ENCODE assay signal across 8 cellular contexts in genomic region chr16:4802659-4803287, GRCh38. TPM values are rescaled to one million over a fixed set of nuclear protein-coding genes. Genes with fewer than 3 reads are reported as not detected.
DNase-seq lines count a peak whose midpoint lies in the region; ATAC-seq, FAIRE-seq and TF ChIP-seq lines count a peak whose summit lies in the region.

No MANE protein-coding gene starts in this region.

- H3K9me3 ChIP-seq in OCI-LY7 (ENCODE audit: low read length) = no peaks in the 10 kb centered on the region

- peak; percentile 94 for DNase-seq in D721Med (ENCODE audit: insufficient read length, low spot score)
- DNase-seq in HuH-7.5 (ENCODE audit: low spot score) = peak; percentile 94
- peak; percentile 91 for DNase-seq in OCI-LY7 (ENCODE audit: low spot score)
- peak; percentile 86 for DNase-seq in activated T-cell treated with anti-CD3 and anti-CD28 coated beads for 48 hours (ENCODE audit: low read depth)
- peak; percentile 27 for DNase-seq in epithelial cell of proximal tubule (ENCODE audit: low read depth)
- DNase-seq in mucosa of gallbladder (ENCODE audit: low spot score) = peak; percentile 93
- DNase-seq in stimulated activated CD8-positive, alpha-beta memory T cell treated with anti-CD3 and anti-CD28 coated beads, Interleukin-4, amount 100 ng/mL, for 1 hour (ENCODE audit: low read depth in 2 of 2, low spot score in 1 of 2) = peak; percentile 72

- TF ChIP-seq CTCF in D721Med (IDR thresholded peaks at IDR 0.05; ENCODE audit: insufficient read depth, missing control alignments) (no peak), OCI-LY7 (conservative IDR thresholded peaks at IDR 0.05; ENCODE audit: low read length) (no peak), epithelial cell of proximal tubule (conservative IDR thresholded peaks at IDR 0.05; ENCODE audit: low read depth, low read length) (no peak)

- H3K36me3 ChIP-seq in OCI-LY7 (ENCODE audit: insufficient read depth, low read length) = peaks cover 33% of the 10 kb centered on the region

- peaks cover 26% of the 10 kb centered on the region for H3K4me1 ChIP-seq in OCI-LY7 (ENCODE audit: insufficient read depth, low read length, poor library complexity, severe bottlenecking)

- FAIRE-seq in D721Med (lab: Jason Lieb, UNC) = no peak

- CTCF ChIA-PET in OCI-LY7 (lab: Charles Lee; ENCODE audit: unreplicated experiment) = interaction anchor here (0.6 to 1.2 kb wide), 2 partner anchors 68 to 107 kb away, joined by 3 read pairs; partner anchors contain the start of gene DNAAF8

- BruUV-seq in OCI-LY7 (replicated peaks; lab: Mats Ljungman, UMichigan) = no TSS peak

- H3K4me3 ChIP-seq in OCI-LY7 (ENCODE audit: low read depth, low read length, poor library complexity, severe bottlenecking) (peak overlapping the region; percentile 78), epithelial cell of proximal tubule (ENCODE audit: low read depth, low read length) (peak overlapping the region; percentile 72)

- H3K9me2 ChIP-seq in OCI-LY7 (ENCODE audit: insufficient read depth, low read length) = no peaks in the 10 kb centered on the region

- H4K20me1 ChIP-seq in OCI-LY7 (ENCODE audit: insufficient read depth, low read length) = no peaks in the 10 kb centered on the region

- peak overlapping the region; percentile 99 for H3K4me2 ChIP-seq in OCI-LY7 (ENCODE audit: low read length)

- peak overlapping the region; percentile 58; the same call in 1 of the 2 replicates for H2AFZ ChIP-seq in OCI-LY7 (ENCODE audit: low read length)

- POLR2A ChIA-PET in OCI-LY7 (lab: Charles Lee) = interaction anchor here (0.6 kb wide), 1 partner anchor 442 kb away, joined by 4 read pairs; no protein-coding TSS in a partner anchor

- no peaks in the 10 kb centered on the region for H3K79me2 ChIP-seq in OCI-LY7 (ENCODE audit: insufficient read depth, low read depth, low read length)

- peak; percentile 88 for ATAC-seq in GM21529 (IDR thresholded peaks at IDR 0.05; ENCODE audit: unreplicated experiment)

- H3K27ac ChIP-seq in OCI-LY7 (ENCODE audit: low read depth, low read length, poor library complexity, severe bottlenecking) = peak overlapping the region; percentile 59

- intact Hi-C loops in OCI-LY7 (cut with micrococcal nuclease; ENCODE audit: unreplicated experiment) = loop anchor here (1.0 to 2.0 kb wide), 3 partner anchors 34 to 68 kb away; partner anchors contain the start of genes ANKS3, DNAAF8, GLYR1 and UBN1

RNA-seq across cellular contexts. Expression of gene ROGDI, which starts 0.3 kb away (rescaled TPM):
- total RNA-seq in OCI-LY7 (2014; rRNA removed; shearing (Covaris generic)) = 2.9 and 6.3 TPM in 2 replicates
- total RNA-seq in OCI-LY7 (2022) (7.1 and 7.6 TPM in 2 replicates), epithelial cell of proximal tubule (18.8 and 39.6 TPM in 2 replicates), mucosa of gallbladder (71.0 TPM)

RNA-seq across cellular contexts. Expression of gene SMIM22, which starts 7.6 kb away (rescaled TPM):
- not detected in 2 replicates for total RNA-seq in OCI-LY7 (2014; rRNA removed; shearing (Covaris generic))
- total RNA-seq in OCI-LY7 (2022) (not detected in 2 replicates), epithelial cell of proximal tubule (0.98 and 12.2 TPM in 2 replicates), mucosa of gallbladder (194 TPM)

RNA-seq across cellular contexts. Expression of gene SEPTIN12, which starts 14.6 kb away (rescaled TPM):
- total RNA-seq in OCI-LY7 (2014; rRNA removed; shearing (Covaris generic)) = not detected in 2 replicates
- total RNA-seq in OCI-LY7 (2022) (not detected in 2 replicates), epithelial cell of proximal tubule (not detected in 2 replicates), mucosa of gallbladder (not detected)

RNA-seq across cellular contexts. Expression of gene ZNF500, which starts 35.8 kb away (rescaled TPM):
- total RNA-seq in OCI-LY7 (2014; rRNA removed; shearing (Covaris generic)) = 12.9 and 16.1 TPM in 2 replicates
- total RNA-seq in OCI-LY7 (2022) (23.9 and 28.8 TPM in 2 replicates), epithelial cell of proximal tubule (6.9 and 7.6 TPM in 2 replicates), mucosa of gallbladder (23.4 TPM)

RNA-seq across cellular contexts. Expression of gene GLYR1, which starts 44.3 kb away (rescaled TPM):
- total RNA-seq in OCI-LY7 (2014; rRNA removed; shearing (Covaris generic)) = 48.4 and 54.4 TPM in 2 replicates
- total RNA-seq in OCI-LY7 (2022) (95.6 and 113 TPM in 2 replicates), epithelial cell of proximal tubule (33.1 and 50.3 TPM in 2 replicates), mucosa of gallbladder (128 TPM)

Comparison
In these comparisons a context has a peak if more than half of its experiments do, and no peak if none do; other contexts are left out.
1. Peak in every context shown above with its lines: DNase-seq, ATAC-seq, H3K4me3 ChIP-seq and H3K27ac ChIP-seq.
2. DNase-seq: peak in every context shown above with its lines; median percentile 94 in D721Med; 94 in HuH-7.5; 93 in mucosa of gallbladder; 91 in OCI-LY7; 86 in activated T-cell treated with anti-CD3 and anti-CD28 coated beads for 48 hours; 72 in stimulated activated CD8-positive, alpha-beta memory T cell treated with anti-CD3 and anti-CD28 coated beads, Interleukin-4, amount 100 ng/mL, for 1 hour; 27 in epithelial cell of proximal tubule.
3. RNA of gene SMIM22, which starts 7.6 kb away (total RNA-seq): 194 TPM in mucosa of gallbladder (single experiment); 0.98 to 12.2 TPM in epithelial cell of proximal tubule and not detected in OCI-LY7; every median in the first group is over 10 times any median in the second.